ENCODE assay signal across 13 cellular contexts in the genomic region with DNA sequence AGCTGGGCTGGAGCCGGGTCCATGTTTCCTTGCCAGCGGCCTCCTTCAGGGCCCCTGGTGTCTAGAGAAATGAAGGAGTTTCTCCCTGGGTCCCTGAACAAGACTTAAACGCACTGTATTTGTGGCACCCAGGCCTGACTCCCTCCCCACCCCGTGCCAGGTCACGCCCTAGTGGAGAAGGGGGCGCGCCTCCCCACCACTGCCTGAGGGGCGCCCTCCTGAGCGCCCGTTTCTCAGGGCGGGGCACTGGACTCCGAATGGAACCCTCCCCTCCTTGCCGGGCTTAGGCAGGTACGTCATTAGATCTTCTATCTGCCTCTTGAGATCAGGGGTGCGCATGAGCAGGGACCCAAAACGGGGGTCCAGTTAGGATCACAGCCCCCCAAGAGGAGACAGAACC. TPM values are rescaled to one million over a fixed set of nuclear protein-coding genes. Genes with fewer than 3 reads are reported as not detected.
A peak's percentile ranks its signal among the peaks of the same experiment; 100 is the strongest.
DNase-seq lines count a peak whose midpoint lies in the region; ATAC-seq and TF ChIP-seq lines count a peak whose summit lies in the region.
"Had no signal": no experiment of that assay in that cellular context is flagged by ENCODE, and none has a peak within 500 bp of the region (broad histone marks: within the 10 kb centered on the region; RNA-seq: fewer than 3 reads in every experiment).

No MANE protein-coding gene starts in this region.

- POLR2A ChIA-PET in naive thymus-derived CD8-positive, alpha-beta T cell (lab: Charles Lee), result interaction anchor here (0.9 to 3.1 kb wide), 7 partner anchors 12 to 357 kb away, joined by 3 to 19 read pairs (median 4); partner anchors contain the start of gene ODC1

- H3K36me3 ChIP-seq in H7 (replicated peaks; ENCODE audit: control insufficient read depth, insufficient read depth, low read length) (no peaks in the 10 kb centered on the region), duodenal mucosa (ENCODE audit: control insufficient read depth in 1 of 2, insufficient read depth in 2 of 2, low read length in 2 of 2) (peaks cover 0 to 14% of the 10 kb centered on the region in 2 donors)

- peak overlapping the region in 2 of 7 donors; percentile 58 to 61 for H3K27ac Mint-ChIP-seq in CD14-positive monocyte
- peak overlapping the region in 2 of 10 donors; percentile 14 to 76 for H3K27ac Mint-ChIP-seq in naive thymus-derived CD8-positive, alpha-beta T cell

- peaks cover 30 to 37% of the 10 kb centered on the region in 2 donors for H3K4me1 ChIP-seq in duodenal mucosa (ENCODE audit: control insufficient read depth in 1 of 2, insufficient read depth in 2 of 2, low read length in 2 of 2)

- H3K27ac ChIP-seq in duodenal mucosa (ENCODE audit: low read depth, low read length), result peak overlapping the region; percentile 88
- H3K27ac ChIP-seq: HL-60, thyroid gland had no signal

- no peak for TF ChIP-seq CTCF in CD14-positive monocyte (IDR thresholded peaks at IDR 0.05)

- H3K9me3 Mint-ChIP-seq in CD14-positive monocyte, result peaks cover 0 to 2% (median 0%) of the 10 kb centered on the region in 7 donors
- H3K9me3 Mint-ChIP-seq in naive thymus-derived CD8-positive, alpha-beta T cell, result no peaks in the 10 kb centered on the region

- intact Hi-C loops in CD14-positive monocyte (cut with micrococcal nuclease), result loop anchor here in 1 of 2 donors (10.0 kb wide), 1 partner anchor 447 kb away; no protein-coding TSS in a partner anchor

- H3K9me3 ChIP-seq in duodenal mucosa (ENCODE audit: control insufficient read depth in 1 of 2, low read length in 2 of 2), result no peaks in the 10 kb centered on the region
- H3K9me3 ChIP-seq: thyroid gland had no signal

- H3K36me3 Mint-ChIP-seq in CD14-positive monocyte, result peaks cover 12 to 17% of the 10 kb centered on the region in 2 donors
- H3K36me3 Mint-ChIP-seq in naive thymus-derived CD8-positive, alpha-beta T cell, result peaks cover 0 to 16% (median 4%) of the 10 kb centered on the region in 3 donors

- DNase-seq in CD14-positive monocyte (ENCODE audit: low spot score), result no peak
- peak; percentile 69 for DNase-seq in H7
- peak in 3 of 10 donors; percentile 34 to 65 (median 34) for DNase-seq in naive thymus-derived CD8-positive, alpha-beta T cell
- DNase-seq in NCI-H1092 (lab: John Stamatoyannopoulos, UW), result no peak
- no peak for DNase-seq in ACHN
- DNase-seq: activated CD4-positive, alpha-beta T cell treated with anti-CD3 and anti-CD28 coated beads, Interleukin-2, amount 50 U/mL, for 1 hour; HCEC 1CT; NCI-H2081 treated with DMSO at 0.1 percent for 48 hours had no signal

- H3K4me3 ChIP-seq in H7 (ENCODE audit: insufficient read depth, low read depth, low read length), result no peak overlapping the region
- peak overlapping the region; percentile 55 for H3K4me3 ChIP-seq in duodenal mucosa (ENCODE audit: low read depth in 1 of 2, low read length in 2 of 2)

- H3K27me3 Mint-ChIP-seq in CD14-positive monocyte (ENCODE audit: low read depth in 3 of 3), result peaks cover 7 to 16% (median 8%) of the 10 kb centered on the region in 3 donors
- peaks cover 0 to 21% (median 3%) of the 10 kb centered on the region in 5 donors for H3K27me3 Mint-ChIP-seq in naive thymus-derived CD8-positive, alpha-beta T cell

- peak; percentile 51 to 59 for ATAC-seq in naive thymus-derived CD8-positive, alpha-beta T cell
- ATAC-seq in GM21360 (IDR thresholded peaks at IDR 0.05; ENCODE audit: unreplicated experiment) (no peak), HG03565 (IDR thresholded peaks at IDR 0.05; ENCODE audit: unreplicated experiment) (no peak)

- no peaks in the 10 kb centered on the region for H3K27me3 ChIP-seq in H7 (ENCODE audit: control insufficient read depth, insufficient read depth, low read length)
- no peaks in the 10 kb centered on the region for H3K27me3 ChIP-seq in duodenal mucosa (ENCODE audit: control insufficient read depth in 1 of 2, insufficient read depth in 2 of 2, low read length in 2 of 2)
- H3K27me3 ChIP-seq: thyroid gland had no signal

- H3K4me3 Mint-ChIP-seq in CD14-positive monocyte, result peak overlapping the region; percentile 78 to 88
- peak overlapping the region in 8 of 10 donors; percentile 39 to 92 (median 76) for H3K4me3 Mint-ChIP-seq in naive thymus-derived CD8-positive, alpha-beta T cell

- peaks cover 15% of the 10 kb centered on the region for H3K4me1 Mint-ChIP-seq in CD14-positive monocyte
- peaks cover 14 to 29% (median 16%) of the 10 kb centered on the region in 4 donors for H3K4me1 Mint-ChIP-seq in naive thymus-derived CD8-positive, alpha-beta T cell

- H3K9ac ChIP-seq in duodenal mucosa (ENCODE audit: low read depth in 1 of 2, low read length in 2 of 2), result peak overlapping the region; percentile 54 to 64

- in situ Hi-C loops in ACHN (cut with HindIII; ENCODE audit: low pct_ligation_motif_present, low pct_unique_long_range_greater_than_20kb, low sequenced_read_pairs), result loop anchor here (25.0 kb wide), 1 partner anchor 319 kb away; the partner anchor contains the start of gene RRM2

RNA-seq across cellular contexts. Expression of gene ODC1, which starts 16.3 kb away (rescaled TPM):
- 10 to 100 TPM; 22.7 to 23.6 TPM for polyA plus RNA-seq in CD14-positive monocyte
- 95.6 and 175 TPM in 2 replicates for total RNA-seq in H7 (2014; rRNA removed; shearing (Covaris generic))
- total RNA-seq in naive thymus-derived CD8-positive, alpha-beta T cell, result 10 to 100 TPM; 49.2 to 57.1 TPM
- 10 to 100 TPM; 44.5 to 70.7 (median 60.9) TPM for polyA plus RNA-seq in naive thymus-derived CD8-positive, alpha-beta T cell

Comparison
In these comparisons a context has a peak if more than half of its experiments do, and no peak if none do; other contexts are left out.
1. ATAC-seq: peak in naive thymus-derived CD8-positive, alpha-beta T cell (2 of 2); none in GM21360 (single experiment) and HG03565 (single experiment).